ENCODE assay signal across 8 cellular contexts in the genomic region with DNA sequence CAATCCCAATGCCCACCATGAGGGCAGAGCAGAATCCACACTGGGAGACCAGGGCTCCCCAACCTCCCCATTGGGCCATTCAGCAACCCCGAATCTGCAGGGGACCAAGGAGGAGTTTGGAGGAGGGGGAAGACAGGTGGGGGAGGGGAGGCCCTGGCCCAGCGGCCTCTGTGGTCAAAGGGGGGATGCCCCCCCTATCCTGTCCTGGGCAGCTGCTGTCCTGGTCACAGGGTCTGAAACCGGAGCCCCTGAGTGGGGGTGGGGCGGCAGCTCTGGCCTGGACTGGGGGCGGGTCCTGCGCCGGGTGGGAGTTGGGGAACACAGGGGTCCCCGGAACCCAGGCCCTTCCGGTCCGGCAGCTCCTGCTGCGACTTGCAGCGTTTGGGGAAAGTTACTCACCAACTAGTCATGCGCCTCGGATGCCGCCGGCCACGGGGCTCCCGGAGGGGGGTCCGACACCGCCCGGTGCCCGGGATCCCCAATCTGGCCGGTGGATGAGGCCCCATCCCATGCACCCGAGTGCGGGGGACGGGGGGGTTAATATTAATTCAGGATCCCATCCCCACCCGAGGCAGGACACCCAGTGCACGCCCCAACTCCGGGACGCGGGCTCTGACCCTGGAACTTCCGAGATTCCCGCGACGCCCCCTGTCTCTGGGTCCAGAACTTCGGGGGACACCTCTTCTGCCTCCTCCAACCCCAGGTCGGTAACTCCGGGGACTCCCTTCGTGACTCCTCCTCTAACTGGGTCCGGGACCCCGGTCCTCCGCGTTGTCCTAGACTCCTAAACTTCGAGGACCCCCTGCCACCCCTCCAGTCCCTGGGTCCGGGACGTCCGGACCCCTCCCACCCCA. TPM values are rescaled to one million over a fixed set of nuclear protein-coding genes. Genes with fewer than 3 reads are reported as not detected.
DNase-seq lines count a peak whose midpoint lies in the region; ATAC-seq and TF ChIP-seq lines count a peak whose summit lies in the region.

No MANE protein-coding gene starts in this region.

- H3K4me1 ChIP-seq in adrenal gland (replicated peaks in 1 of 2): peaks cover 0 to 14% of the 10 kb centered on the region in 2 donors

- 0 to 1% (median 1%) methylated on average over 15 to 47 of the region's 47 CpGs for WGBS in adrenal gland, 4 donors

- peak overlapping the region; percentile 70 for H3K27ac ChIP-seq in AG04450 (ENCODE audit: low read depth, low read length)
- peak overlapping the region in 3 of 5 donors; percentile 47 to 82 (median 66) for H3K27ac ChIP-seq in adrenal gland

- TF ChIP-seq POLR2A in adrenal gland (IDR thresholded peaks at IDR 0.05): peak in 1 of 2 donors; percentile 57

- peak overlapping the region; percentile 90 for H3K4me3 ChIP-seq in AG04450 (ENCODE audit: low read depth, low read length)
- H3K4me3 ChIP-seq in adrenal gland: peak overlapping the region; percentile 35 to 75 (median 56)

- DNase-seq in AG04450 (ENCODE audit: low read depth, low spot score) (no peak), HS-5 (ENCODE audit: low read depth) (peak; percentile 35), adrenal gland (peak; percentile 61 to 83 (median 66)), hepatic stellate cell (ENCODE audit: low spot score) (peak; percentile 78), posterior cingulate gyrus (peak in 8 of 10 donors; percentile 21 to 89 (median 40)), NCI-H82 treated with DMSO at 0.1 percent for 48 hours (lab: John Stamatoyannopoulos, UW; ENCODE audit: unreplicated experiment) (no peak), KBM-7 (no peak)

- H3K36me3 ChIP-seq in adrenal gland (replicated peaks in 1 of 2): no peaks in the 10 kb centered on the region

- CTCF ChIA-PET in AG04450 (lab: Charles Lee): interaction anchor here (1.0 to 2.0 kb wide), 2 partner anchors 16 to 47 kb away, joined by 3 to 6 read pairs; no protein-coding TSS in a partner anchor

- TF ChIP-seq CTCF in AG04450 (IDR thresholded peaks at IDR 0.05; ENCODE audit: low read depth, low read length) (peak; percentile 12; the same call in 1 of the 2 replicates), adrenal gland (IDR thresholded peaks at IDR 0.05) (no peak)

- in situ Hi-C loops in KBM-7 (cut with MboI; ENCODE audit: low pct_unique_long_range_greater_than_20kb, low sequenced_read_pairs): no loop called here

- no peak for ATAC-seq in GM18511 (IDR thresholded peaks at IDR 0.05; ENCODE audit: unreplicated experiment)

- H3K27me3 ChIP-seq in AG04450 (ENCODE audit: control insufficient read depth, insufficient read depth, low read length) (no peaks in the 10 kb centered on the region), adrenal gland (no peaks in the 10 kb centered on the region)

- H3K9me3 ChIP-seq in AG04450 (ENCODE audit: control insufficient read depth, insufficient read depth, low read length) (peaks cover 4% of the 10 kb centered on the region; the same call in 1 of the 2 replicates), adrenal gland (replicated peaks in 1 of 3) (no peaks in the 10 kb centered on the region)

- intact Hi-C loops in adrenal gland (cut with DNase I) (loop anchor here in 1 of 2 donors (5.0 kb wide), 1 partner anchor 42 kb away; no protein-coding TSS in a partner anchor), posterior cingulate gyrus (cut with DNase I) (loop anchor here (5.0 kb wide), 1 partner anchor 47 kb away; no protein-coding TSS in a partner anchor)

- POLR2A ChIA-PET in AG04450 (lab: Yijun Ruan, JAX): interaction anchor here (0.6 to 1.4 kb wide), 2 partner anchors 47 to 377 kb away, joined by 3 read pairs; no protein-coding TSS in a partner anchor

RNA-seq across cellular contexts. Expression of a gene that starts 0.9 kb away (rescaled TPM):
- polyA plus RNA-seq in AG04450 (2011; rRNA removed) (29.0 and 45.3 TPM in 2 replicates), adrenal gland (100 to 1,000 TPM in 1 of 3 donors, 10 to 100 TPM in 2; 13.9 to 130 (median 43.2) TPM)
- 46.7 and 58.3 TPM in 2 replicates for polyA minus RNA-seq in AG04450 (2011; rRNA and poly(A)+ RNA removed)
- total RNA-seq in adrenal gland: 10 to 100 TPM; 26.8 to 97.1 (median 34.8) TPM

RNA-seq across cellular contexts. Expression of a gene that starts 20.6 kb away (rescaled TPM):
- 30.7 and 40.9 TPM in 2 replicates for polyA plus RNA-seq in AG04450 (2011; rRNA removed)
- polyA minus RNA-seq in AG04450 (2011; rRNA and poly(A)+ RNA removed): 49.6 and 52.4 TPM in 2 replicates
- total RNA-seq in adrenal gland: 10 to 100 TPM; 29.1 to 51.2 (median 44.9) TPM
- polyA plus RNA-seq in adrenal gland: 100 to 1,000 TPM in 1 of 3 donors, 10 to 100 TPM in 2; 35.9 to 105 (median 88.9) TPM

RNA-seq across cellular contexts. Expression of a gene that starts 21.0 kb away (rescaled TPM):
- polyA plus RNA-seq in AG04450 (2011; rRNA removed): 170 and 217 TPM in 2 replicates
- polyA minus RNA-seq in AG04450 (2011; rRNA and poly(A)+ RNA removed): 116 and 182 TPM in 2 replicates
- 100 to 1,000 TPM; 208 to 400 (median 312) TPM for total RNA-seq in adrenal gland
- polyA plus RNA-seq in adrenal gland: 100 to 1,000 TPM in 2 of 3 donors, 10 to 100 TPM in 1; 45.1 to 298 (median 245) TPM

RNA-seq across cellular contexts. Expression of a gene that starts 44.2 kb away (rescaled TPM):
- polyA plus RNA-seq in AG04450 (2011; rRNA removed): 1.8 and 2.0 TPM in 2 replicates
- 2.1 and 2.9 TPM in 2 replicates for polyA minus RNA-seq in AG04450 (2011; rRNA and poly(A)+ RNA removed)
- total RNA-seq in adrenal gland: 1 to 10 TPM in 2 of 8 donors, under 1 TPM in 3, not detected in 3; 0.29 to 2.6 (median 0.92) TPM
- polyA plus RNA-seq in adrenal gland: 1 to 10 TPM; 1.8 to 4.3 (median 2.8) TPM

Comparison
In these comparisons a context has a peak if more than half of its experiments do, and no peak if none do; other contexts are left out.
1. DNase-seq: peak in HS-5 (single experiment), adrenal gland (7 of 7), hepatic stellate cell (single experiment) and posterior cingulate gyrus (8 of 10); none in AG04450 (single experiment), NCI-H82 treated with DMSO at 0.1 percent for 48 hours (single experiment) and KBM-7 (single experiment).